ENCODE assay signal across 8 cellular contexts in the genomic region with DNA sequence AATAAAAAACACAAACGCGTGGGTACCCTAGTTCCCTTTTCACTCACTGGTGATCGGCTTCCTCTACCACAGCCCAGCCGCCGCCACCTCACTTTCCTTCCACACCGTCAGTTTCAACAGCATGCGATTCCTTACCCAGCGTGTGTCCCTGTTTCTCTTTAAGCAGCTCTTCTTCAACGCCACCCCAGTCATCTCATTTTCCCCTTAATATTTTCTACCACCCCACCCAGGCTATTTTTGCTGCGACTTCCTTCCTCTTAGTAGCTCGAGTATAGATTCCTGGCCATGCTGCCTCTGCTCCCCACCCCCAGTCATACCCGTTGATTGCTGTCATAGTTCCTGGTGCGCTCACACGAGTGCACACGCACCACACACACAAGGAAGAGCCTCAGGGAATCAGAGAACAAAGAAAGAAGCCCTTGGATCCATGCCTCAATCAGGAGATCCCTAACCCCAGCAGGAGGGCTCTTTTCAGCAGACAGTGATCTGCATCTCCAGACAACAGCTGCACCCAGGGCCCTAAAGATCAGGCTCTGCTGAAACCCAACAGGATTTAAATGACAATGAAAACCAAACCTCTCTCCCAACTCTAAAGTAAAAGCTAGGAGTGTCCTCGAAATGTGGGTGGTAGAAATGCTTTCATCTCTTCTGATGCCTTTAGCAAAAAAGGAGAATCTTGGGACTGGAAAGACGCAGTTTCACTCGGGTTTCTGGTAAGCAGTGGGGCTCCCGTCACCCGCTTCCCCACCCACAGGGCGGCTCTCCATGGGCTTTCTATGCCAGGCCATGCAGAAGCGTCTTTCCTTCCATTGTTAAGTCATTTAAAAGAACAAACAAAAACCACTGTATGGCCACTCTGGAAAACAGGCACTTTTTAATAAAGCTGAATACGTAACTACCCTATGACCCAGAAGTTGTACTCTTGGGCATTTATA. TPM values are rescaled to one million over a fixed set of nuclear protein-coding genes. Genes with fewer than 3 reads are reported as not detected.
A peak's percentile ranks its signal among the peaks of the same experiment; 100 is the strongest.
DNase-seq lines count a peak whose midpoint lies in the region; ATAC-seq and TF ChIP-seq lines count a peak whose summit lies in the region.

No MANE protein-coding gene starts in this region.

- H3K27me3 ChIP-seq in prostate gland (replicated peaks; ENCODE audit: insufficient read depth): no peaks in the 10 kb centered on the region

- H3K9me2 ChIP-seq in OCI-LY7 (ENCODE audit: insufficient read depth, low read length): no peaks in the 10 kb centered on the region

- DNase-seq in CD14-positive monocyte (ENCODE audit: low spot score) (peak; percentile 73), OCI-LY7 (ENCODE audit: low spot score) (peak; percentile 75), left cardiac atrium (peak; percentile 68), prostate gland (ENCODE audit: low spot score) (peak; percentile 58), NCI-H1694 treated with DMSO at 0.1 percent for 48 hours (lab: John Stamatoyannopoulos, UW) (no peak)

- peak overlapping the region; percentile 71 to 91 for H3K4me3 Mint-ChIP-seq in CD14-positive monocyte

- no peaks in the 10 kb centered on the region for H3K79me2 ChIP-seq in OCI-LY7 (ENCODE audit: insufficient read depth, low read depth, low read length)

- peak overlapping the region; percentile 85 for H3K4me2 ChIP-seq in OCI-LY7 (ENCODE audit: low read length)

- no peak for TF ChIP-seq POLR2A in prostate gland (IDR thresholded peaks at IDR 0.05)

- 21 to 56% (median 28%) methylated on average over 23 of the region's 23 CpGs for WGBS in adipose tissue, 3 donors
- WGBS in prostate gland: 20% methylated on average over 23 of the region's 23 CpGs

- H3K4me1 Mint-ChIP-seq in CD14-positive monocyte: peaks cover 71% of the 10 kb centered on the region

- CTCF ChIA-PET in OCI-LY7 (lab: Charles Lee; ENCODE audit: unreplicated experiment): interaction anchor here (0.6 kb wide), 1 partner anchor 16 kb away, joined by 4 read pairs; no protein-coding TSS in a partner anchor

- ATAC-seq in HG02884 (IDR thresholded peaks at IDR 0.05; ENCODE audit: unreplicated experiment) (peak; percentile 49), left cardiac atrium (peak; percentile 54 to 70), GM21447 (IDR thresholded peaks at IDR 0.05; ENCODE audit: unreplicated experiment) (no peak)

- no peak for TF ChIP-seq CTCF in CD14-positive monocyte (IDR thresholded peaks at IDR 0.05)
- TF ChIP-seq CTCF in OCI-LY7 (conservative IDR thresholded peaks at IDR 0.05; ENCODE audit: low read length): no peak
- TF ChIP-seq CTCF in prostate gland (IDR thresholded peaks at IDR 0.05): no peak

- peaks cover 64% of the 10 kb centered on the region in 2 donors for H3K36me3 Mint-ChIP-seq in CD14-positive monocyte

- intact Hi-C loops in CD14-positive monocyte (cut with micrococcal nuclease): no loop called here
- intact Hi-C loops in OCI-LY7 (cut with micrococcal nuclease; ENCODE audit: unreplicated experiment): no loop called here
- intact Hi-C loops in left cardiac atrium (cut with DNase I): no loop called here
- intact Hi-C loops in prostate gland (cut with DNase I): no loop called here

- H3K27me3 Mint-ChIP-seq in CD14-positive monocyte (ENCODE audit: low read depth in 3 of 3): peaks cover 0 to 7% (median 0%) of the 10 kb centered on the region in 3 donors

- no peaks in the 10 kb centered on the region for H4K20me1 ChIP-seq in OCI-LY7 (ENCODE audit: insufficient read depth, low read length)

- H3K36me3 ChIP-seq in OCI-LY7 (ENCODE audit: insufficient read depth, low read length) (no peaks in the 10 kb centered on the region), prostate gland (peaks cover 0 to 2% of the 10 kb centered on the region in 2 donors)

- peak overlapping the region; percentile 52 for H3K27ac ChIP-seq in OCI-LY7 (ENCODE audit: low read depth, low read length, poor library complexity, severe bottlenecking)
- peak overlapping the region; percentile 7 for H3K27ac ChIP-seq in adipose tissue (ENCODE audit: low read depth, low read length)
- peak overlapping the region; percentile 80 to 86 for H3K27ac ChIP-seq in prostate gland

- H3K9me3 ChIP-seq in OCI-LY7 (ENCODE audit: low read length): no peaks in the 10 kb centered on the region
- no peaks in the 10 kb centered on the region for H3K9me3 ChIP-seq in prostate gland

- H3K4me1 ChIP-seq in OCI-LY7 (ENCODE audit: insufficient read depth, low read length, poor library complexity, severe bottlenecking) (peaks cover 62% of the 10 kb centered on the region), prostate gland (replicated peaks) (peaks cover 51% of the 10 kb centered on the region)

- peak overlapping the region; percentile 92 to 96 (median 95) for H3K27ac Mint-ChIP-seq in CD14-positive monocyte

- peaks cover 0 to 2% (median 0%) of the 10 kb centered on the region in 7 donors for H3K9me3 Mint-ChIP-seq in CD14-positive monocyte

- H3K4me3 ChIP-seq in OCI-LY7 (ENCODE audit: low read depth, low read length, poor library complexity, severe bottlenecking) (peak overlapping the region; percentile 67), prostate gland (peak overlapping the region in 1 of 2 donors; percentile 16)

- H2AFZ ChIP-seq in OCI-LY7 (ENCODE audit: low read length): peak overlapping the region; percentile 80

- POLR2A ChIA-PET in OCI-LY7 (lab: Charles Lee): interaction anchor here (0.6 to 2.0 kb wide), 9 partner anchors 9 to 337 kb away, joined by 3 to 9 read pairs (median 4); a partner anchor contains a TSS

- BruUV-seq in OCI-LY7 (replicated peaks; lab: Mats Ljungman, UMichigan): no TSS peak

RNA-seq across cellular contexts. Expression of a gene that starts 23.8 kb away (rescaled TPM):
- polyA plus RNA-seq in CD14-positive monocyte (10 to 100 TPM; 12.3 to 16.4 TPM), adipose tissue (10 to 100 TPM; 18.7 to 23.6 (median 21.4) TPM)
- 1.5 and 2.5 TPM in 2 replicates for total RNA-seq in OCI-LY7 (2014; rRNA removed; shearing (Covaris generic))
- total RNA-seq in OCI-LY7 (2022) (1.7 and 1.8 TPM in 2 replicates), left cardiac atrium (10 to 100 TPM; 20.5 to 22.7 TPM), prostate gland (10 to 100 TPM; 37.6 to 67.7 TPM)

RNA-seq across cellular contexts. Expression of a gene that starts 36.9 kb away (rescaled TPM):
- polyA plus RNA-seq in CD14-positive monocyte (under 1 TPM in 1 of 2 donors, not detected in 1; 0.09 TPM), adipose tissue (10 to 100 TPM; 27.0 to 62.4 (median 42.4) TPM)
- 59.6 and 66.4 TPM in 2 replicates for total RNA-seq in OCI-LY7 (2014; rRNA removed; shearing (Covaris generic))
- total RNA-seq in OCI-LY7 (2022) (56.5 and 70.2 TPM in 2 replicates), left cardiac atrium (10 to 100 TPM; 24.9 to 38.9 TPM), prostate gland (10 to 100 TPM; 45.1 to 79.3 TPM)

Comparison
In these comparisons a context has a peak if more than half of its experiments do, and no peak if none do; other contexts are left out.
1. H3K27ac ChIP-seq: peak in every context shown above with its lines; median percentile 83 in prostate gland; 52 in OCI-LY7; 7 in adipose tissue.
2. RNA of a gene that starts 23.8 kb away (total RNA-seq): 37.6 to 67.7 TPM in prostate gland and 20.5 to 22.7 TPM in left cardiac atrium; 1.5 to 2.5 TPM in OCI-LY7; every median in the first group is over 4 times any median in the second.